Comparison of ENCODE assay signal across 1 cellular context in the genomic region with DNA sequence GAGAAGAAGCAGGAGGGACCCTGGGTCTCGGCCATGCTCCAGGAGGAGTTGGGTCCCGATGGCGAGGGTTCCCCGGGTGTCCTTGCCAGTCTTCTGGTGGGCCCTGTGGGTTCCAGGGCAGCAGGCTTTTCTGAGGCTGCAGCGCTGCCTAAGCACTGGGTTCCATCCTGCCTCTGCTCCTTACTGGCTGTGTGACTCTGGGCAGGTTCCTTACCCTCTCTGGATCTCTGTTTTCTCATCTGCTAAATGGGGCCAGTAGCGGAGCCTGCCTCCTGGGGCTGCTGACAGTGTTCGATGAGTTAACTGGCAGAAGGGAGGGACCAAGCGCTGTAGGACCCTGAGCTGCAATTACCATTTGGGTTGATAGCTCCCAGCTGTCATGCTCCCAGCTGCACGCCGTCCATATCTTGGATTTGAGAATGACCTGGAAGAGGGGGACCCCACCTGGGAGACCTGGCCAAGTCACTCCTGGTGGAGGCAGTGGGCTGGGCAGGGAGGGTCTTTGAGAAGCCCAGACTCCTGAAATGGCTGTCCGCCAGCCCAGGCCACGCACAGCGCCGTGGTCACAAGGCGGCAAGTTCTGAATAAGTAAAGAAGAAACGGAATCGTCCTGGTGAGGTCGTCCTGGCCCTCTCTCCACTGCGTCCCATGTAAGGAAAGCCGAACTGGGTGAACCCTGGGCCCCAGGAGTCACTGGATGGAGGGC.
TF ChIP-seq lines count a peak whose summit lies in the region.

No MANE protein-coding gene starts in this region.

TF ChIP-seq in IMR-90, 13 proteins besides CTCF, POLR2A, EP300 and RAD21:
- TF ChIP-seq NFE2L2 (IDR thresholded peaks at IDR 0.05; ENCODE audit: low read depth, low read length) (no peak), CHD1 (IDR thresholded peaks at IDR 0.05; ENCODE audit: low read depth, low read length) (no peak), MAFK (IDR thresholded peaks at IDR 0.05; ENCODE audit: low read depth, low read length) (no peak), FOS (IDR thresholded peaks at IDR 0.05; ENCODE audit: low read depth, low read length) (no peak), CEBPB (IDR thresholded peaks at IDR 0.05; ENCODE audit: low read depth, low read length) (no peak), SMC3 (IDR thresholded peaks at IDR 0.05; ENCODE audit: low read depth, low read length) (no peak), RFX5 (IDR thresholded peaks at IDR 0.05; ENCODE audit: low read depth, low read length) (no peak), BHLHE40 (IDR thresholded peaks at IDR 0.05; ENCODE audit: low read depth, low read length) (no peak), MAZ (IDR thresholded peaks at IDR 0.05; ENCODE audit: borderline replicate concordance, low read depth, low read length) (no peak), RCOR1 (IDR thresholded peaks at IDR 0.05; ENCODE audit: insufficient replicate concordance, low read length) (no peak), MXI1 (IDR thresholded peaks at IDR 0.05; ENCODE audit: borderline replicate concordance, low read depth, low read length) (no peak)
- TF ChIP-seq, protein P1, sequence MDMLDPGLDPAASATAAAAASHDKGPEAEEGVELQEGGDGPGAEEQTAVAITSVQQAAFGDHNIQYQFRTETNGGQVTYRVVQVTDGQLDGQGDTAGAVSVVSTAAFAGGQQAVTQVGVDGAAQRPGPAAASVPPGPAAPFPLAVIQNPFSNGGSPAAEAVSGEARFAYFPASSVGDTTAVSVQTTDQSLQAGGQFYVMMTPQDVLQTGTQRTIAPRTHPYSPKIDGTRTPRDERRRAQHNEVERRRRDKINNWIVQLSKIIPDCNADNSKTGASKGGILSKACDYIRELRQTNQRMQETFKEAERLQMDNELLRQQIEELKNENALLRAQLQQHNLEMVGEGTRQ (IDR thresholded peaks at IDR 0.05; ENCODE audit: low read depth, low read length): no peak
- TF ChIP-seq, protein P2, sequence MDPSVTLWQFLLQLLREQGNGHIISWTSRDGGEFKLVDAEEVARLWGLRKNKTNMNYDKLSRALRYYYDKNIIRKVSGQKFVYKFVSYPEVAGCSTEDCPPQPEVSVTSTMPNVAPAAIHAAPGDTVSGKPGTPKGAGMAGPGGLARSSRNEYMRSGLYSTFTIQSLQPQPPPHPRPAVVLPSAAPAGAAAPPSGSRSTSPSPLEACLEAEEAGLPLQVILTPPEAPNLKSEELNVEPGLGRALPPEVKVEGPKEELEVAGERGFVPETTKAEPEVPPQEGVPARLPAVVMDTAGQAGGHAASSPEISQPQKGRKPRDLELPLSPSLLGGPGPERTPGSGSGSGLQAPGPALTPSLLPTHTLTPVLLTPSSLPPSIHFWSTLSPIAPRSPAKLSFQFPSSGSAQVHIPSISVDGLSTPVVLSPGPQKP (IDR thresholded peaks at IDR 0.05; ENCODE audit: borderline replicate concordance, low read depth, low read length): no peak
TF ChIP-seq in IMR-90: peak in this region for 0.
